In the genomic region with DNA sequence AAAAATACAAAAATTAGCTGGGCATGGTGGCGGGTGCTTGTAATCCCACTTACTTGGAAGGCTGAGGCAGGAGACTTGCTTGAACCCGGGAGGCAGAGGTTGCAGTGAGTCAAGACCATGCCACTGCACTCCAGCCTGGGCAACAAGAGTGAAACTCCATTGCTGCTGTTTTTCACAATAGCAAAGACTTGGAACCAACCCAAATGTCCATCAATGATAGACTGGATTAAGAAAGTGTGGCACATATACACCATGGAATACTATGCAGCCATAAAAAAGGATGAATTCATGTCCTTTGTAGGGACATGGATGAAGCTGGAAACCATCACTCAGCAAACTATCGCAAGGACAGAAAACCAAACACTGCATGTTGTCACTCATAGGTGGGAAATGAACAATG, we compare ENCODE assay signal across 2 cellular contexts.
A peak's percentile ranks its signal among the peaks of the same experiment; 100 is the strongest.
TF ChIP-seq lines count a peak whose summit lies in the region.

No MANE protein-coding gene starts in this region.

TF ChIP-seq in HEK293, 187 proteins besides CTCF, POLR2A, EP300 and RAD21:
- TF ChIP-seq, protein P1, sequence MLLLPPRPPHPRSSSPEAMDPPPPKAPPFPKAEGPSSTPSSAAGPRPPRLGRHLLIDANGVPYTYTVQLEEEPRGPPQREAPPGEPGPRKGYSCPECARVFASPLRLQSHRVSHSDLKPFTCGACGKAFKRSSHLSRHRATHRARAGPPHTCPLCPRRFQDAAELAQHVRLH (tag by site-specific recombination; IDR thresholded peaks at IDR 0.05) = peak; percentile 51; the same call in 1 of the 2 replicates
- peak; percentile 96 for TF ChIP-seq ZNF146 (tag by site-specific recombination; IDR thresholded peaks at IDR 0.05)

TF ChIP-seq in K562, 482 proteins besides CTCF, POLR2A, EP300 and RAD21:
- TF ChIP-seq BCOR (IDR thresholded peaks at IDR 0.05) (peak; percentile 57; the same call in 1 of the 2 replicates), ZNF146 (CRISPR knock-in tag; IDR thresholded peaks at IDR 0.05; ENCODE audit: unreplicated experiment) (peak; percentile 82)
